1 cellular context compared by ENCODE assay signal in genomic region chr14:75610839-75611238, GRCh38.
TF ChIP-seq lines count a peak whose summit lies in the region.

No MANE protein-coding gene starts in this region.

TF ChIP-seq in GM23338, 12 proteins besides CTCF, POLR2A, EP300 and RAD21:
- TF ChIP-seq EZH2 (IDR thresholded peaks at IDR 0.05; ENCODE audit: low read depth, unreplicated experiment) (no peak), POLR2AphosphoS5 (IDR thresholded peaks at IDR 0.05; ENCODE audit: low read depth) (no peak), REST (IDR thresholded peaks at IDR 0.05; ENCODE audit: unreplicated experiment) (no peak), JUNB (IDR thresholded peaks at IDR 0.05; ENCODE audit: unreplicated experiment) (no peak), ZNF331 (CRISPR knock-in tag; IDR thresholded peaks at IDR 0.05; ENCODE audit: low read depth) (no peak), CREB1 (CRISPR knock-in tag; IDR thresholded peaks at IDR 0.05; ENCODE audit: low read depth) (no peak), NANOG (IDR thresholded peaks at IDR 0.05; ENCODE audit: borderline replicate concordance) (no peak), ZNF462 (CRISPR knock-in tag; IDR thresholded peaks at IDR 0.05) (no peak), ZNF114 (CRISPR knock-in tag; IDR thresholded peaks at IDR 0.05) (no peak), ETS1 (IDR thresholded peaks at IDR 0.05) (no peak), EZH2phosphoT487 (IDR thresholded peaks at IDR 0.05; ENCODE audit: unreplicated experiment) (no peak), STAT1 (IDR thresholded peaks at IDR 0.05; ENCODE audit: unreplicated experiment) (no peak)
